1 cellular context compared by ENCODE assay signal in genomic region chr15:74482661-74483060, GRCh38.
TF ChIP-seq lines count a peak whose summit lies in the region.

No MANE protein-coding gene starts in this region.

TF ChIP-seq in SK-N-SH treated with all-trans-retinoic acid at 6 μM for 48 hours, 23 proteins besides CTCF, POLR2A, EP300 and RAD21 (continued from another document):
- TF ChIP-seq, protein P1, sequence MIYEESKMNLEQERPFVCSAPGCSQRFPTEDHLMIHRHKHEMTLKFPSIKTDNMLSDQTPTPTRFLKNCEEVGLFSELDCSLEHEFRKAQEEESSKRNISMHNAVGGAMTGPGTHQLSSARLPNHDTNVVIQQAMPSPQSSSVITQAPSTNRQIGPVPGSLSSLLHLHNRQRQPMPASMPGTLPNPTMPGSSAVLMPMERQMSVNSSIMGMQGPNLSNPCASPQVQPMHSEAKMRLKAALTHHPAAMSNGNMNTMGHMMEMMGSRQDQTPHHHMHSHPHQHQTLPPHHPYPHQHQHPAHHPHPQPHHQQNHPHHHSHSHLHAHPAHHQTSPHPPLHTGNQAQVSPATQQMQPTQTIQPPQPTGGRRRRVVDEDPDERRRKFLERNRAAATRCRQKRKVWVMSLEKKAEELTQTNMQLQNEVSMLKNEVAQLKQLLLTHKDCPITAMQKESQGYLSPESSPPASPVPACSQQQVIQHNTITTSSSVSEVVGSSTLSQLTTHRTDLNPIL (CRISPR knock-in tag; IDR thresholded peaks at IDR 0.05; ENCODE audit: low read depth) = no peak
- TF ChIP-seq ZFP30 (CRISPR knock-in tag; IDR thresholded peaks at IDR 0.05) (no peak), ARNTL (CRISPR knock-in tag; IDR thresholded peaks at IDR 0.05; ENCODE audit: borderline replicate concordance, low read depth) (no peak), ZC3H10 (CRISPR knock-in tag; IDR thresholded peaks at IDR 0.05) (no peak)
